ENCODE assay signal across 12 cellular contexts in the genomic region with DNA sequence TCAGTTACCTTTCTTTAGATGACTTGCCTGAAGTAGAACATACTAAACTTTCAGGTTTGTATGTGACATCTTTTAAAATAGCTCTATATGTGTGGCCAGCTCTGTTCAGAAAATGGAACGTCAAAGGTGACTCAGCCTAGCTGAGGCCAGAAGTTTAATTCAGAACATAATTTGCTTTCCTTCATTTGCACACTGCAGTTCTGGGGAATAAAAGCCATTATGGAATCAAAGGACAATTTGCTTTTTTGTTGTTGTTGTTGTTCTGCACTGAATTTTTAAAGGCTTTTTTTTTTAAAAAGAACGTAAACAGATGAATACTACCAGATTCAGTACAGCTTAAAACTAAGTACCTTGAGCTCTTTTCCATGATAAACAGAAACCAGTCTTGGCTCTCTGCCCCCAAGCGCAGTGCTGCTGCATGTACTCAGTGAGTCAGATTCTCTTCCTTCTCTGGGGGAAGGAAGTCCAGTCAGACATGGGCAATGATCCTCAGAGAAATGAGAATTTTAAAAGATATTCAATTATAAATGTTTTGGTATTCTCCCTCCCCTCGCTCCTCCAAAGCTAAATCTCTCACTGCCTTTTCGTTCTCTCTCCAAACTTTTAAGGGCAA.
DNase-seq lines count a peak whose midpoint lies in the region; ATAC-seq and TF ChIP-seq lines count a peak whose summit lies in the region.
"Had no signal": no experiment of that assay in that cellular context is flagged by ENCODE, and none has a peak within 500 bp of the region (broad histone marks: within the 10 kb centered on the region; RNA-seq: fewer than 3 reads in every experiment).

No MANE protein-coding gene starts in this region.

- in situ Hi-C loops in HAP-1 (cut with MboI; ENCODE audit: low sequenced_read_pairs), result no loop called here

- H3K36me3 Mint-ChIP-seq in T-cell, result no peaks in the 10 kb centered on the region

- no peaks in the 10 kb centered on the region for H3K9me3 ChIP-seq in A673 (ENCODE audit: low read depth, low read length, poor library complexity, severe bottlenecking)
- H3K9me3 ChIP-seq in adrenal gland (replicated peaks in 1 of 3), result no peaks in the 10 kb centered on the region
- H3K9me3 ChIP-seq in HAP-1, result no peaks in the 10 kb centered on the region; the same call in 1 of the 2 replicates

- no peak overlapping the region for H3K27ac Mint-ChIP-seq in T-cell
- H3K27ac Mint-ChIP-seq: activated CD4-positive, alpha-beta memory T cell treated with anti-CD3 and anti-CD28 coated beads, Interleukin-2, amount 10 ng/mL, durations not matched to agents 7 days and 5 days; nephron had no signal

- BruUV-seq in A673 (replicated peaks; lab: Mats Ljungman, UMichigan), result no TSS peak

- no peak for TF ChIP-seq CTCF in A673 (conservative IDR thresholded peaks at IDR 0.05; ENCODE audit: low read depth, low read length)
- no peak for TF ChIP-seq CTCF in adrenal gland (IDR thresholded peaks at IDR 0.05)
- TF ChIP-seq CTCF in fibroblast of the aortic adventitia (IDR thresholded peaks at IDR 0.05; ENCODE audit: insufficient read depth, low read length), result no peak
- TF ChIP-seq CTCF in coronary artery (IDR thresholded peaks at IDR 0.05), result no peak

- DNase-seq in A673 (ENCODE audit: low spot score) (peak; percentile 14), adrenal gland (peak; percentile 41 to 76 (median 61)), fibroblast of the aortic adventitia (ENCODE audit: low read depth) (peak; percentile 89), posterior cingulate gyrus (peak in 9 of 10 donors; percentile 16 to 87 (median 40)), coronary artery (ENCODE audit: low spot score) (no peak), HAP-1 (ENCODE audit: low spot score in 2 of 2) (no peak), T-cell (no peak), H7 (no peak)
- DNase-seq: activated CD4-positive, alpha-beta memory T cell treated with anti-CD3 and anti-CD28 coated beads, Interleukin-2, amount 10 ng/mL, durations not matched to agents 7 days and 5 days; activated gamma-delta T cell treated with Interleukin-2 at 50 U/mL for 16 hours; NCI-H345 had no signal

- WGBS in adrenal gland, 4 donors, result 49 to 61% (median 55%) methylated on average over 5 of the region's 5 CpGs

- peaks cover 31 to 35% (median 33%) of the 10 kb centered on the region in 3 donors for H3K9me3 Mint-ChIP-seq in T-cell

- no peak overlapping the region for H3K4me3 Mint-ChIP-seq in T-cell
- H3K4me3 Mint-ChIP-seq: activated CD4-positive, alpha-beta memory T cell treated with anti-CD3 and anti-CD28 coated beads, Interleukin-2, amount 10 ng/mL, durations not matched to agents 7 days and 5 days; nephron had no signal

- intact Hi-C loops in A673 (cut with micrococcal nuclease; ENCODE audit: unreplicated experiment), result no loop called here
- intact Hi-C loops in adrenal gland (cut with DNase I), result no loop called here
- intact Hi-C loops in posterior cingulate gyrus (cut with DNase I), result no loop called here

- H3K4me1 ChIP-seq in A673 (ENCODE audit: insufficient read depth, low read length, poor library complexity, severe bottlenecking), result peaks cover 8% of the 10 kb centered on the region
- no peaks in the 10 kb centered on the region for H3K4me1 ChIP-seq in adrenal gland (replicated peaks in 1 of 2)
- H3K4me1 ChIP-seq in HAP-1, result no peaks in the 10 kb centered on the region

- no peak for ATAC-seq in T-cell (replicated peaks in 1 of 4)

- H3K27me3 ChIP-seq in A673 (replicated peaks; ENCODE audit: insufficient read depth, low read depth, low read length, poor library complexity), result no peaks in the 10 kb centered on the region
- no peaks in the 10 kb centered on the region for H3K27me3 ChIP-seq in adrenal gland
- no peaks in the 10 kb centered on the region for H3K27me3 ChIP-seq in HAP-1 (ENCODE audit: low read depth)
- no peaks in the 10 kb centered on the region for H3K27me3 ChIP-seq in H7 (ENCODE audit: control insufficient read depth, insufficient read depth, low read length)

- H3K4me3 ChIP-seq in A673 (ENCODE audit: low read depth, low read length, poor library complexity, severe bottlenecking) (no peak overlapping the region), adrenal gland (no peak overlapping the region), fibroblast of the aortic adventitia (ENCODE audit: low read depth, low read length) (peak overlapping the region; percentile 6), coronary artery (no peak overlapping the region), HAP-1 (no peak overlapping the region), H7 (ENCODE audit: insufficient read depth, low read depth, low read length) (no peak overlapping the region)

- POLR2A ChIA-PET in A673 (lab: Charles Lee; ENCODE audit: low non-redundant PET) (no interaction called here), T-cell (lab: Charles Lee) (no interaction called here)

- H3K27me3 Mint-ChIP-seq in T-cell, result no peaks in the 10 kb centered on the region
- H3K27me3 Mint-ChIP-seq: activated CD4-positive, alpha-beta memory T cell treated with anti-CD3 and anti-CD28 coated beads, Interleukin-2, amount 10 ng/mL, durations not matched to agents 7 days and 5 days had no signal

- no peaks in the 10 kb centered on the region for H3K4me1 Mint-ChIP-seq in T-cell
- H3K4me1 Mint-ChIP-seq: activated CD4-positive, alpha-beta memory T cell treated with anti-CD3 and anti-CD28 coated beads, Interleukin-2, amount 10 ng/mL, durations not matched to agents 7 days and 5 days; nephron had no signal

- H3K27ac ChIP-seq in A673 (ENCODE audit: low read depth, low read length, poor library complexity, severe bottlenecking) (no peak overlapping the region), adrenal gland (no peak overlapping the region), coronary artery (no peak overlapping the region)

- TF ChIP-seq POLR2A in adrenal gland (IDR thresholded peaks at IDR 0.05), result no peak

- CTCF ChIA-PET in A673 (lab: Charles Lee), result no interaction called here
- CTCF ChIA-PET in T-cell (lab: Charles Lee), result no interaction called here

- H3K36me3 ChIP-seq in A673 (ENCODE audit: insufficient read depth, low read length, poor library complexity, severe bottlenecking) (no peaks in the 10 kb centered on the region), adrenal gland (replicated peaks in 1 of 2) (no peaks in the 10 kb centered on the region), HAP-1 (replicated peaks) (no peaks in the 10 kb centered on the region), H7 (replicated peaks; ENCODE audit: control insufficient read depth, insufficient read depth, low read length) (no peaks in the 10 kb centered on the region)

Comparison
In these comparisons a context has a peak if more than half of its experiments do, and no peak if none do; other contexts are left out.
1. DNase-seq: peak in A673 (single experiment), adrenal gland (7 of 7), fibroblast of the aortic adventitia (single experiment) and posterior cingulate gyrus (9 of 10); none in coronary artery (single experiment), HAP-1 (0 of 2), T-cell (0 of 34) and H7 (single experiment).